ENCODE assay signal across 7 cellular contexts in genomic region chr5:141050622-141051525, GRCh38. TPM values are rescaled to one million over a fixed set of nuclear protein-coding genes. Genes with fewer than 3 reads are reported as not detected.
DNase-seq lines count a peak whose midpoint lies in the region; ATAC-seq and TF ChIP-seq lines count a peak whose summit lies in the region.

TSS of gene PCDHB1 (plus strand) at chr5:141051374. CDS start at chr5:141051471, 97 bp downstream.

- H2AFZ ChIP-seq in SK-N-SH (ENCODE audit: low read depth) = no peak within 1 kb of the TSS

- peak within 1 kb of the TSS; percentile 62 for H3K4me2 ChIP-seq in SK-N-SH

- no peak within 1 kb of the TSS for H3K9ac ChIP-seq in SK-N-SH

- no peak for TF ChIP-seq CTCF in LNCaP clone FGC (IDR thresholded peaks at IDR 0.05; ENCODE audit: control insufficient read depth, extremely low read depth, insufficient read depth)
- TF ChIP-seq CTCF in SK-N-SH (IDR thresholded peaks at IDR 0.05) = no peak

- no peaks in the 10 kb centered on the region for H3K27me3 ChIP-seq in SK-N-SH (ENCODE audit: insufficient read depth)

- no peaks in the 10 kb centered on the region for H3K9me2 ChIP-seq in SK-N-SH

- H3F3A ChIP-seq in SK-N-SH (replicated peaks; ENCODE audit: insufficient read depth) = no peaks in the 10 kb centered on the region

- peak within 1 kb of the TSS; percentile 29 for H3K4me3 ChIP-seq in LNCaP clone FGC (ENCODE audit: low read depth, low read length)
- peak within 1 kb of the TSS; percentile 47 to 60 for H3K4me3 ChIP-seq in SK-N-SH (ENCODE audit: low read depth in 2 of 2, low read length in 1 of 2)
- peak within 1 kb of the TSS; percentile 54 for H3K4me3 ChIP-seq in iPS-18c (ENCODE audit: insufficient read depth, low read depth, low read length)
- peak within 1 kb of the TSS in 5 of 7 experiments; percentile 3 to 35 (median 11) for H3K4me3 ChIP-seq in skin epidermis

- POLR2A ChIA-PET in SK-N-SH (lab: Yijun Ruan, JAX) = interaction anchor here (1.1 kb wide), 1 partner anchor 209 kb away, joined by 3 read pairs; no protein-coding TSS in a partner anchor

- H4K20me1 ChIP-seq in SK-N-SH (ENCODE audit: insufficient read depth) = no peaks in the 10 kb centered on the region

- no peak for TF ChIP-seq EP300 in SK-N-SH (IDR thresholded peaks at IDR 0.05; ENCODE audit: borderline replicate concordance in 1 of 2, low read depth in 1 of 2, low read length in 1 of 2)

- H3K4me1 ChIP-seq in SK-N-SH (ENCODE audit: control insufficient read depth in 1 of 2, insufficient read depth in 2 of 2, low read depth in 1 of 2, low read length in 1 of 2) = peaks cover 0 to 8% of the 10 kb centered on the region in 2 experiments; a peak in 1 of 4 replicates

- ATAC-seq in GM19328 (IDR thresholded peaks at IDR 0.05; ENCODE audit: unreplicated experiment) = no peak

- no peaks in the 10 kb centered on the region for H3K9me3 ChIP-seq in SK-N-SH
- no peaks in the 10 kb centered on the region for H3K9me3 ChIP-seq in iPS-18c (ENCODE audit: control insufficient read depth, insufficient read depth, low read length)

- no peaks in the 10 kb centered on the region for H3K36me3 ChIP-seq in SK-N-SH (replicated peaks in 1 of 2; ENCODE audit: control insufficient read depth in 1 of 2, insufficient read depth in 2 of 2, low read length in 1 of 2)

- DNase-seq in LNCaP clone FGC (ENCODE audit: low read depth) (no peak), SK-N-SH (peak; percentile 12), middle frontal gyrus (ENCODE audit: extremely low spot score, low spot score) (no peak), medulla oblongata (ENCODE audit: extremely low spot score) (no peak)

- TF ChIP-seq RAD21 in SK-N-SH (IDR thresholded peaks at IDR 0.05; ENCODE audit: low read length) = no peak

- no peaks in the 10 kb centered on the region for H3K79me2 ChIP-seq in SK-N-SH (ENCODE audit: insufficient read depth)

- H3K27ac ChIP-seq in SK-N-SH (ENCODE audit: low read depth in 2 of 2, low read length in 1 of 2) (no peak within 1 kb of the TSS), skin epidermis (no peak within 1 kb of the TSS)

- CTCF ChIA-PET in SK-N-SH (lab: Yijun Ruan, JAX) = interaction anchor here (0.9 to 9.1 kb wide), 8 partner anchors 10 to 513 kb away, joined by 3 to 103 read pairs (median 4); partner anchors contain the start of genes PCDHA12, PCDHA4, PCDHA8 and PCDHB16

- 13% methylated on average over 20 of the region's 20 CpGs for WGBS in SK-N-SH (ENCODE audit: low lambda C conversion rate)

TF ChIP-seq in SK-N-SH, 30 proteins besides CTCF, POLR2A, EP300 and RAD21:
- TF ChIP-seq SMC3 (IDR thresholded peaks at IDR 0.05; ENCODE audit: low read depth, low read length) (no peak), TCF12 (IDR thresholded peaks at IDR 0.05) (no peak), JUND (IDR thresholded peaks at IDR 0.05) (no peak), EZH2phosphoT487 (IDR thresholded peaks at IDR 0.05; ENCODE audit: borderline replicate concordance, low read depth) (no peak), MXI1 (IDR thresholded peaks at IDR 0.05; ENCODE audit: low read depth, low read length) (no peak), MAX (IDR thresholded peaks at IDR 0.05; ENCODE audit: low read depth) (no peak), TAF1 (IDR thresholded peaks at IDR 0.05; ENCODE audit: borderline replicate concordance, low read depth, low read length) (no peak), RCOR1 (IDR thresholded peaks at IDR 0.05; ENCODE audit: low read length) (no peak), FOSL2 (IDR thresholded peaks at IDR 0.05; ENCODE audit: borderline replicate concordance, low read depth) (no peak), IRF3 (IDR thresholded peaks at IDR 0.05; ENCODE audit: low read depth, low read length) (no peak)

RNA-seq across cellular contexts. Expression of gene PCDHB1, which starts in this region (rescaled TPM):
- polyA plus RNA-seq in SK-N-SH (2012; rRNA removed) = not detected in 2 replicates
- polyA plus RNA-seq in SK-N-SH (2012; cell fraction: cytosol; rRNA removed) = not detected in 2 replicates
- polyA plus RNA-seq in SK-N-SH (2012; cell fraction: nucleus; rRNA removed) = not detected in 2 replicates

Comparison
In these comparisons a context has a peak if more than half of its experiments do, and no peak if none do; other contexts are left out.
1. Peak in DNase-seq, H3K4me3 ChIP-seq and H3K4me2 ChIP-seq in SK-N-SH; RNA of the gene not detected or under 1 TPM.